In genomic region chr2:140863713-140864112, GRCh38 we compare ENCODE assay signal across 8 cellular contexts.
A peak's percentile ranks its signal among the peaks of the same experiment; 100 is the strongest.
DNase-seq lines count a peak whose midpoint lies in the region; ATAC-seq and TF ChIP-seq lines count a peak whose summit lies in the region.

No MANE protein-coding gene starts in this region.

- no peaks in the 10 kb centered on the region for H3K9me2 ChIP-seq in OCI-LY1 (ENCODE audit: low read depth, low read length)

- 50% methylated on average over 2 of the region's 2 CpGs for WGBS in heart right ventricle, 2 donors

- H3K27ac ChIP-seq in heart right ventricle (no peak overlapping the region), OCI-LY1 (ENCODE audit: low read depth, low read length, poor library complexity, severe bottlenecking) (no peak overlapping the region), ascending aorta (no peak overlapping the region)

- no peaks in the 10 kb centered on the region for H4K20me1 ChIP-seq in OCI-LY1 (ENCODE audit: insufficient read depth, low read length)

- H3K9me3 ChIP-seq in heart right ventricle: peaks cover 0 to 9% (median 0%) of the 10 kb centered on the region in 11 donors
- no peaks in the 10 kb centered on the region for H3K9me3 ChIP-seq in OCI-LY1 (ENCODE audit: low read length)
- no peaks in the 10 kb centered on the region for H3K9me3 ChIP-seq in ascending aorta

- H3K27me3 ChIP-seq in heart right ventricle (no peaks in the 10 kb centered on the region), OCI-LY1 (ENCODE audit: insufficient read depth, low read length) (no peaks in the 10 kb centered on the region), ascending aorta (no peaks in the 10 kb centered on the region)

- H3K79me2 ChIP-seq in OCI-LY1 (ENCODE audit: insufficient read depth, low read length): no peaks in the 10 kb centered on the region

- no peak for DNase-seq in heart right ventricle
- DNase-seq in Right ventricle myocardium inferior (ENCODE audit: missing footprints): no peak
- DNase-seq in HS-5 (ENCODE audit: low read depth): peak; percentile 48
- peak; percentile 70 for DNase-seq in epithelial cell of esophagus (ENCODE audit: low read depth)
- DNase-seq in putamen (ENCODE audit: low spot score): peak; percentile 7
- DNase-seq in ascending aorta (ENCODE audit: low spot score in 2 of 2): no peak

- TF ChIP-seq CTCF in heart right ventricle (IDR thresholded peaks at IDR 0.05): peak in 8 of 9 donors; percentile 16 to 60 (median 51)
- TF ChIP-seq CTCF in OCI-LY1 (IDR thresholded peaks at IDR 0.05; ENCODE audit: low read length): peak; percentile 61; the same call in 1 of the 2 replicates
- peak; percentile 62 for TF ChIP-seq CTCF in epithelial cell of esophagus (IDR thresholded peaks at IDR 0.05; ENCODE audit: insufficient read depth, low read depth, low read length, missing control alignments)
- TF ChIP-seq CTCF in ascending aorta (IDR thresholded peaks at IDR 0.05): peak in 1 of 3 experiments; percentile 34

- intact Hi-C loops in heart right ventricle (cut with DNase I): no loop called here
- intact Hi-C loops in Right ventricle myocardium inferior (cut with DNase I): no loop called here
- intact Hi-C loops in ascending aorta (cut with DNase I): loop anchor here (5.0 kb wide), 2 partner anchors 776 to 1071 kb away; no protein-coding TSS in a partner anchor

- H3K4me3 ChIP-seq in heart right ventricle (no peak overlapping the region), OCI-LY1 (ENCODE audit: low read depth, low read length, poor library complexity, severe bottlenecking) (no peak overlapping the region), epithelial cell of esophagus (ENCODE audit: low read length) (no peak overlapping the region), ascending aorta (no peak overlapping the region)

- no peaks in the 10 kb centered on the region for H3K4me1 ChIP-seq in heart right ventricle
- no peaks in the 10 kb centered on the region for H3K4me1 ChIP-seq in OCI-LY1 (ENCODE audit: insufficient read depth, low read length, severe bottlenecking)
- no peaks in the 10 kb centered on the region for H3K4me1 ChIP-seq in ascending aorta

- no peak overlapping the region for H3K9ac ChIP-seq in OCI-LY1 (ENCODE audit: low read length)

- no peaks in the 10 kb centered on the region for H3F3A ChIP-seq in OCI-LY1 (ENCODE audit: insufficient read depth, low read length)

- no peaks in the 10 kb centered on the region for H3K36me3 ChIP-seq in heart right ventricle
- no peaks in the 10 kb centered on the region for H3K36me3 ChIP-seq in OCI-LY1 (ENCODE audit: insufficient read depth, low read length)
- no peaks in the 10 kb centered on the region for H3K36me3 ChIP-seq in ascending aorta

- ATAC-seq in heart right ventricle: no peak
- no peak for ATAC-seq in Right ventricle myocardium inferior
- ATAC-seq in HG02678 (IDR thresholded peaks at IDR 0.05; ENCODE audit: unreplicated experiment): no peak

- no peak overlapping the region for H2AFZ ChIP-seq in OCI-LY1 (ENCODE audit: low read length)

- no peak overlapping the region for H3K4me2 ChIP-seq in OCI-LY1 (ENCODE audit: low read length)

Comparison
In these comparisons a context has a peak if more than half of its experiments do, and no peak if none do; other contexts are left out.
1. DNase-seq: peak in HS-5 (single experiment), epithelial cell of esophagus (single experiment) and putamen (single experiment); none in heart right ventricle (0 of 2), Right ventricle myocardium inferior (single experiment) and ascending aorta (0 of 2).